ENCODE assay signal across 17 cellular contexts in the genomic region with DNA sequence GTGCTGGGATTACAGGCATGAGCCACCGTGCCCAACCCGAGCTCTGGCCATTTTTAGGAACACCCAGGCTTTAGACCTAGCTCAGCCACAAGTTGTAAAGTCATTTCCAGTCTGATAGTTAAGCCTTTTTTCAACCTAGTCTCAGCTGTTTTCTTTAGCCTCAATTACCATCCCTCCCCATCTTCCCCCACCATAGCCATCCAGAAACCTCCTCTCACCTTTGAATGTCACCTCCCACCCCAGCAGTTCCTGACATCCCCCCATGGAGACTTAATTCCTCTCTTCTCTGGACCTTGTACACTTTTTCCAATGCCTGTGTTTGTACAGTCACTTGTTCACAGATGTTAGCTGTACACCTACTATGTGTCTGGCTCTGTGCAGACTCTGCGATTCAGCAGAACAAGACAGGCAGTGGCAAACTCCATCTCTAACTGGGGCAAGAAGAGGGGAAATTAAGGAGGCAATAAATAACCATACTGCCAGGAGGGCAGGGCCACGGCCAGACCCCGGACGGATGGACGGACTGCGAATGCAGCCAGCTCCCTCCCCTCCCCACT. TPM values are rescaled to one million over a fixed set of nuclear protein-coding genes. Genes with fewer than 3 reads are reported as not detected.
DNase-seq lines count a peak whose midpoint lies in the region; ATAC-seq and TF ChIP-seq lines count a peak whose summit lies in the region.
"Had no signal": no experiment of that assay in that cellular context is flagged by ENCODE, and none has a peak within 500 bp of the region (broad histone marks: within the 10 kb centered on the region; RNA-seq: fewer than 3 reads in every experiment).

No MANE protein-coding gene starts in this region.

- intact Hi-C loops in CD14-positive monocyte (cut with micrococcal nuclease): no loop called here
- intact Hi-C loops in dendritic cell treated with granulocyte-macrophage colony-stimulating factor and Interleukin-4, amounts not matched to agents 40 ng/mL and 50 ng/mL, for 4 days (cut with micrococcal nuclease): no loop called here
- intact Hi-C loops in mucosa of descending colon (cut with DNase I, micrococcal nuclease): no loop called here

- H3K27ac Mint-ChIP-seq in CD14-positive monocyte: peak overlapping the region in 3 of 7 donors; percentile 33 to 78 (median 55)
- H3K27ac Mint-ChIP-seq in IgD-negative memory B cell: peak overlapping the region in 2 of 3 donors; percentile 55 to 84
- peak overlapping the region; percentile 42 for H3K27ac Mint-ChIP-seq in dendritic cell treated with granulocyte-macrophage colony-stimulating factor and Interleukin-4, amounts not matched to agents 40 ng/mL and 50 ng/mL, for 4 days

- no peak overlapping the region for H3K4me3 ChIP-seq in trophoblast cell (ENCODE audit: low read depth, low read length)
- H3K4me3 ChIP-seq in mucosa of descending colon: no peak overlapping the region
- H3K4me3 ChIP-seq: SK-N-MC had no signal

- H3K23ac ChIP-seq in trophoblast cell (ENCODE audit: low read length): no peak overlapping the region

- H2BK12ac ChIP-seq in trophoblast cell (ENCODE audit: low read length): no peak overlapping the region

- H2BK120ac ChIP-seq in trophoblast cell (ENCODE audit: insufficient read depth, low read length, poor library complexity): no peak overlapping the region

- H3K4me2 ChIP-seq in trophoblast cell (ENCODE audit: low read length): no peak overlapping the region

- no peak overlapping the region for H3K9ac ChIP-seq in trophoblast cell (ENCODE audit: low read length)

- ATAC-seq in HG02759 (IDR thresholded peaks at IDR 0.05; ENCODE audit: unreplicated experiment): no peak
- no peak for ATAC-seq in GM19324 (IDR thresholded peaks at IDR 0.05; ENCODE audit: low FRiP score, unreplicated experiment)
- ATAC-seq in mucosa of descending colon: no peak
- ATAC-seq: left colon, natural killer cell had no signal

- no peak overlapping the region for H2BK5ac ChIP-seq in trophoblast cell (ENCODE audit: low read depth, low read length, poor library complexity)

- H4K8ac ChIP-seq in trophoblast cell (ENCODE audit: low read depth, low read length): no peak overlapping the region

- H3K36me3 ChIP-seq in trophoblast cell (ENCODE audit: control insufficient read depth in 1 of 2, insufficient read depth in 2 of 2, low read length in 2 of 2) (no peaks in the 10 kb centered on the region), mucosa of descending colon (ENCODE audit: low read depth) (no peaks in the 10 kb centered on the region)

- peaks cover 47% of the 10 kb centered on the region for H3K4me1 Mint-ChIP-seq in CD14-positive monocyte
- peaks cover 29 to 42% (median 40%) of the 10 kb centered on the region in 3 donors for H3K4me1 Mint-ChIP-seq in IgD-negative memory B cell
- peaks cover 52% of the 10 kb centered on the region for H3K4me1 Mint-ChIP-seq in dendritic cell treated with granulocyte-macrophage colony-stimulating factor and Interleukin-4, amounts not matched to agents 40 ng/mL and 50 ng/mL, for 4 days (ENCODE audit: low read depth)

- H4K12ac ChIP-seq in trophoblast cell (ENCODE audit: low read depth, low read length): no peak overlapping the region

- H3K36me3 Mint-ChIP-seq in CD14-positive monocyte (no peaks in the 10 kb centered on the region), IgD-negative memory B cell (peaks cover 2% of the 10 kb centered on the region)
- no peaks in the 10 kb centered on the region for H3K36me3 Mint-ChIP-seq in dendritic cell treated with granulocyte-macrophage colony-stimulating factor and Interleukin-4, amounts not matched to agents 40 ng/mL and 50 ng/mL, for 4 days (ENCODE audit: low read depth)
- H3K36me3 Mint-ChIP-seq: natural killer cell had no signal

- no peak overlapping the region for H3K4ac ChIP-seq in trophoblast cell (ENCODE audit: low read depth, low read length)

- no peak overlapping the region for H3K18ac ChIP-seq in trophoblast cell (ENCODE audit: low read length)

- H3K14ac ChIP-seq in trophoblast cell (ENCODE audit: low read length): no peak overlapping the region

- DNase-seq in CD14-positive monocyte (ENCODE audit: low spot score) (no peak), trophoblast cell (no peak), mucosa of descending colon (no peak), NCI-H345 treated with DMSO at 0.1 percent for 48 hours (lab: John Stamatoyannopoulos, UW; ENCODE audit: unreplicated experiment) (no peak)
- DNase-seq: activated gamma-delta T cell; HCEC 1CT; left colon; natural killer cell; NCI-H1417; NCI-H2227 treated with DMSO at 0.1 percent for 48 hours; stimulated activated CD4-positive, alpha-beta T cell treated with anti-CD3 and anti-CD28 coated beads, Interleukin-2, amount 100 ng/mL, for 24 hours had no signal

- H2AFZ ChIP-seq in trophoblast cell (ENCODE audit: insufficient read depth, low read length, poor library complexity): no peak overlapping the region

- H3K27me3 ChIP-seq in trophoblast cell (ENCODE audit: insufficient read depth, low read length): no peaks in the 10 kb centered on the region

- H3K79me1 ChIP-seq in trophoblast cell (ENCODE audit: low read length): peaks cover 8% of the 10 kb centered on the region

- H3K4me3 Mint-ChIP-seq in CD14-positive monocyte (peak overlapping the region; percentile 74 to 92), IgD-negative memory B cell (peak overlapping the region in 1 of 4 donors; percentile 82)
- H3K4me3 Mint-ChIP-seq in dendritic cell treated with granulocyte-macrophage colony-stimulating factor and Interleukin-4, amounts not matched to agents 40 ng/mL and 50 ng/mL, for 4 days: peak overlapping the region; percentile 39
- H3K4me3 Mint-ChIP-seq: natural killer cell had no signal

- no peak overlapping the region for H3K27ac ChIP-seq in trophoblast cell (ENCODE audit: low read depth, low read length)
- H3K27ac ChIP-seq: SK-N-MC had no signal

- WGBS in trophoblast cell (ENCODE audit: extremely low coverage, insufficient coverage, insufficient read length): no CpG with 5 or more reads among the region's 8 CpGs

- H2AK5ac ChIP-seq in trophoblast cell (ENCODE audit: low read length): no peak overlapping the region

- H3K9me3 Mint-ChIP-seq in CD14-positive monocyte: no peaks in the 10 kb centered on the region
- no peaks in the 10 kb centered on the region for H3K9me3 Mint-ChIP-seq in IgD-negative memory B cell
- no peaks in the 10 kb centered on the region for H3K9me3 Mint-ChIP-seq in dendritic cell treated with granulocyte-macrophage colony-stimulating factor and Interleukin-4, amounts not matched to agents 40 ng/mL and 50 ng/mL, for 4 days
- H3K9me3 Mint-ChIP-seq: natural killer cell had no signal

- H3K27me3 Mint-ChIP-seq in CD14-positive monocyte (ENCODE audit: low read depth in 3 of 3) (peaks cover 4 to 10% (median 6%) of the 10 kb centered on the region in 3 donors), IgD-negative memory B cell (no peaks in the 10 kb centered on the region)
- peaks cover 9% of the 10 kb centered on the region for H3K27me3 Mint-ChIP-seq in dendritic cell treated with granulocyte-macrophage colony-stimulating factor and Interleukin-4, amounts not matched to agents 40 ng/mL and 50 ng/mL, for 4 days

- H3K4me1 ChIP-seq in trophoblast cell (ENCODE audit: control insufficient read depth in 1 of 2, insufficient read depth in 2 of 2, low read length in 2 of 2): peaks cover 33 to 37% of the 10 kb centered on the region in 2 experiments
- peaks cover 20% of the 10 kb centered on the region for H3K4me1 ChIP-seq in mucosa of descending colon (ENCODE audit: low read depth)

- H3K79me2 ChIP-seq in trophoblast cell (ENCODE audit: control insufficient read depth, insufficient read depth, low read length, poor library complexity): no peaks in the 10 kb centered on the region

- TF ChIP-seq CTCF in CD14-positive monocyte (IDR thresholded peaks at IDR 0.05): no peak
- TF ChIP-seq CTCF in mucosa of descending colon (IDR thresholded peaks at IDR 0.05): no peak

- peak overlapping the region; percentile 11 for H4K91ac ChIP-seq in trophoblast cell (ENCODE audit: low read depth, low read length)

- H3K9me3 ChIP-seq in trophoblast cell (ENCODE audit: insufficient read depth, low read depth, low read length): no peaks in the 10 kb centered on the region
- no peaks in the 10 kb centered on the region for H3K9me3 ChIP-seq in mucosa of descending colon

RNA-seq across cellular contexts. Expression of a gene that starts 29.9 kb away (rescaled TPM):
- not detected for polyA plus RNA-seq in CD14-positive monocyte
- polyA plus RNA-seq in IgD-negative memory B cell: not detected
- 5.1 and 5.5 TPM in 2 replicates for polyA plus RNA-seq in trophoblast cell (2013)
- 1 to 10 TPM in 2 of 3 donors, under 1 TPM in 1; 0.47 to 3.7 (median 1.1) TPM for total RNA-seq in mucosa of descending colon
- total RNA-seq: fibroblast of lung, natural killer cell had no signal
- polyA plus RNA-seq: fibroblast of lung had no signal

RNA-seq across cellular contexts. Expression of a gene that starts 57.7 kb away (rescaled TPM):
- polyA plus RNA-seq in CD14-positive monocyte: 1 to 10 TPM; 1.9 TPM
- polyA plus RNA-seq in IgD-negative memory B cell: 78.0 TPM
- 17.7 and 17.9 TPM in 2 replicates for polyA plus RNA-seq in trophoblast cell (2013)
- total RNA-seq in mucosa of descending colon: 10 to 100 TPM; 39.8 to 45.0 (median 44.2) TPM

Comparison
In these comparisons a context has a peak if more than half of its experiments do, and no peak if none do; other contexts are left out.
1. RNA of a gene that starts 57.7 kb away (polyA plus RNA-seq): 78.0 TPM in IgD-negative memory B cell (single experiment); 1.9 TPM in CD14-positive monocyte; every median in the first group is over 10 times any median in the second.